22 cellular contexts compared by ENCODE assay signal in the genomic region with DNA sequence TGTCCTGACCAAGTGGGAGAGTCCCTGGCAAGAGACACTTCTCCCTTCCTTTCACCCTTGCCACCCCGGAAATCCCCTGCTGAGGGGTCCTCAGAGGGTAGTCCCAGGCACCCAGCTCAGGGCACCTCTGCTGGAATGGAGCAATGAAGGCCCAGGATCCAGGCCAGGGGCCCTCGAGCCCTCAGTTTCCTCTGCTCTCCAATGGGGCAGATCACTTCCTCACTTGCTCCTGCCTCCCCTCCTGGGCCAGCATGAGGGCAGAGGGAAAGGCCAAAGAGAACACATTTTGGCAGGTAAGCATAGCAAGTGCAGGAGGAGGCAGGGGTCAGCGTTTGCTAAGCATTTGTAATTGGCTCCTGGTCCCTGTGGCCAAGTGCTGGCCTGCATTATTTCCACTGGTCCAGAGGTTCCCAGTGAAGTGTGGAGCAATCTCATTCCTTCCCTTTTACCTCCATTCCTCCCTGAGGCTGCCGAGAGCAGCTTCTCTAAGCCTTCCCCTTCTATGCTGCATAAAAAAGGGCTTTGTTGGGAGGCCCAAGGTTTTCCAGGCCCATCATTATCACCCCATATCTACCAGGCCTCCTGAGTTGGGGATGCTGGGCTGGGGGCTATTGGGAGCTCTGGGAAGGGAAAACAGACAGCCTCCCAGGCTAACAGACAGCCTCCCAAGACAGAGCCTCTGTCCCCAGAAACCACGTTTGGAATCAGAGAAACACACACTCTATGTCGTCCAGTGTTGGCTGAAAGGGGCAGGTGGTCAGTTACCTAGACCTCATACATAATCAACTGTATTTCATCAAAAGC. TPM values are rescaled to one million over a fixed set of nuclear protein-coding genes. Genes with fewer than 3 reads are reported as not detected.
DNase-seq lines count a peak whose midpoint lies in the region; ATAC-seq and TF ChIP-seq lines count a peak whose summit lies in the region.
"Had no signal": no experiment of that assay in that cellular context is flagged by ENCODE, and none has a peak within 500 bp of the region (broad histone marks: within the 10 kb centered on the region; RNA-seq: fewer than 3 reads in every experiment).

No MANE protein-coding gene starts in this region.

- no peaks in the 10 kb centered on the region for H3K9me3 ChIP-seq in HEK293 (ENCODE audit: control insufficient read depth, insufficient read depth, low read depth, low read length)
- no peaks in the 10 kb centered on the region for H3K9me3 ChIP-seq in spleen
- H3K9me3 ChIP-seq: lower lobe of right lung had no signal

- ATAC-seq in activated B cell treated with CpG ODN at 0.5 μM for 24 hours (ENCODE audit: low read depth), result no peak
- peak; percentile 23 for ATAC-seq in left lobe of liver
- ATAC-seq: foreskin keratinocyte, HCT116, Right ventricle myocardium inferior had no signal

- H3K4me1 Mint-ChIP-seq in activated B cell treated with CpG ODN at 0.5 μM for 24 hours, result no peaks in the 10 kb centered on the region
- H3K4me1 Mint-ChIP-seq: activated naive CD4-positive, alpha-beta T cell treated with anti-CD3 and anti-CD28 coated beads, Interleukin-2, amount 50 U/mL, for 24 hours had no signal

- no peak overlapping the region for H3K4me3 Mint-ChIP-seq in activated B cell treated with CpG ODN at 0.5 μM for 24 hours
- H3K4me3 Mint-ChIP-seq: activated naive CD4-positive, alpha-beta T cell treated with anti-CD3 and anti-CD28 coated beads, Interleukin-2, amount 50 U/mL, for 24 hours; CD4-positive, alpha-beta T cell had no signal

- peak; percentile 8 for DNase-seq in activated B cell treated with CpG ODN at 0.5 μM for 24 hours
- no peak for DNase-seq in left lobe of liver (ENCODE audit: low spot score)
- peak; percentile 42 for DNase-seq in spleen
- DNase-seq in NCI-H1417 (lab: John Stamatoyannopoulos, UW), result no peak
- DNase-seq in iPS-NIHi7 (ENCODE audit: extremely low spot score), result no peak
- no peak for DNase-seq in hypothalamus (lab: John Stamatoyannopoulos, UW)
- DNase-seq: activated CD4-positive, alpha-beta T cell treated with anti-CD3 and anti-CD28 coated beads for 1 hour; CD4-positive, alpha-beta T cell; central memory CD4-positive, alpha-beta T cell; dorsolateral prefrontal cortex; foreskin keratinocyte; Kasumi-1; lower lobe of right lung; NCI-H1048; NCI-H2029; NCI-H345; stimulated activated CD4-positive, alpha-beta T cell treated with anti-CD3 and anti-CD28 coated beads, Interleukin-12 subunit alpha, Interleukin-12 subunit beta, amount 100 ng/mL, for 4 hours; T1000 had no signal

- H3K27ac Mint-ChIP-seq in activated B cell treated with CpG ODN at 0.5 μM for 24 hours, result no peak overlapping the region
- H3K27ac Mint-ChIP-seq: activated naive CD4-positive, alpha-beta T cell treated with anti-CD3 and anti-CD28 coated beads, Interleukin-2, amount 50 U/mL, for 24 hours; CD4-positive, alpha-beta T cell had no signal

- no peaks in the 10 kb centered on the region for H3K27me3 ChIP-seq in spleen (replicated peaks in 1 of 7)
- H3K27me3 ChIP-seq: dorsolateral prefrontal cortex, foreskin keratinocyte had no signal

- H3K4me3 ChIP-seq in HEK293 (ENCODE audit: low read depth, low read length) (no peak overlapping the region), spleen (no peak overlapping the region)
- H3K4me3 ChIP-seq: dorsolateral prefrontal cortex, lower lobe of right lung had no signal

- intact Hi-C loops in activated B cell treated with CpG ODN at 0.5 μM for 24 hours (cut with micrococcal nuclease) (no loop called here), spleen (cut with DNase I; ENCODE audit: low total_unique reads) (no loop called here)

- POLR2A ChIA-PET in HEK293 (lab: Yijun Ruan, JAX) (interaction anchor here (0.6 kb wide), 1 partner anchor 251 kb away, joined by 3 read pairs; no protein-coding TSS in a partner anchor), activated B cell treated with CpG ODN at 0.5 μM for 24 hours (lab: Charles Lee) (no interaction called here)

- TF ChIP-seq POLR2A in spleen (IDR thresholded peaks at IDR 0.05), result no peak

- CTCF ChIA-PET in HEK293 (lab: Yijun Ruan, JAX), result interaction anchor here (0.7 to 1.4 kb wide), 4 partner anchors 28 to 334 kb away, joined by 3 to 5 read pairs (median 4); no protein-coding TSS in a partner anchor
- CTCF ChIA-PET in activated B cell treated with CpG ODN at 0.5 μM for 24 hours (lab: Charles Lee), result interaction anchor here (0.7 kb wide), 1 partner anchor 339 kb away, joined by 3 read pairs; no protein-coding TSS in a partner anchor

- TF ChIP-seq CTCF in HEK293 (tag by site-specific recombination; IDR thresholded peaks at IDR 0.05) (no peak), activated B cell treated with CpG ODN at 0.5 μM for 24 hours (IDR thresholded peaks at IDR 0.05) (no peak), spleen (IDR thresholded peaks at IDR 0.05 in 8 of 11, conservative IDR thresholded peaks at IDR 0.05 in 3 of 11) (no peak)

- H3K36me3 ChIP-seq in HEK293 (ENCODE audit: control insufficient read depth in 2 of 2, insufficient read depth in 1 of 2, low read length in 2 of 2) (no peaks in the 10 kb centered on the region), spleen (no peaks in the 10 kb centered on the region)
- H3K36me3 ChIP-seq: lower lobe of right lung had no signal

- H3K4me1 ChIP-seq in HEK293 (ENCODE audit: control insufficient read depth, insufficient read depth, low read length) (no peaks in the 10 kb centered on the region), spleen (peaks cover 0 to 10% (median 3%) of the 10 kb centered on the region in 6 donors)
- H3K4me1 ChIP-seq: lower lobe of right lung had no signal

- H3K36me3 Mint-ChIP-seq in activated B cell treated with CpG ODN at 0.5 μM for 24 hours (ENCODE audit: low read depth), result no peaks in the 10 kb centered on the region
- H3K36me3 Mint-ChIP-seq: activated naive CD4-positive, alpha-beta T cell treated with anti-CD3 and anti-CD28 coated beads, Interleukin-2, amount 50 U/mL, for 24 hours had no signal

- H3K9me3 Mint-ChIP-seq in activated B cell treated with CpG ODN at 0.5 μM for 24 hours, result no peaks in the 10 kb centered on the region
- H3K9me3 Mint-ChIP-seq: activated naive CD4-positive, alpha-beta T cell treated with anti-CD3 and anti-CD28 coated beads, Interleukin-2, amount 50 U/mL, for 24 hours; CD4-positive, alpha-beta T cell had no signal

- H3K27ac ChIP-seq in HEK293 (ENCODE audit: extremely low read depth, low read depth, low read length) (no peak overlapping the region), spleen (peak overlapping the region in 5 of 8 donors; percentile 17 to 48 (median 45))
- H3K27ac ChIP-seq: dorsolateral prefrontal cortex, foreskin keratinocyte, lower lobe of right lung had no signal

- peaks cover 8% of the 10 kb centered on the region for H3K27me3 Mint-ChIP-seq in activated B cell treated with CpG ODN at 0.5 μM for 24 hours
- H3K27me3 Mint-ChIP-seq: activated naive CD4-positive, alpha-beta T cell treated with anti-CD3 and anti-CD28 coated beads, Interleukin-2, amount 50 U/mL, for 24 hours had no signal

- WGBS in spleen, 5 donors, result 54 to 70% (median 66%) methylated on average over 6 of the region's 6 CpGs

TF ChIP-seq in HEK293, 187 proteins besides CTCF, POLR2A, EP300 and RAD21:
- TF ChIP-seq ZBTB20 (tag by site-specific recombination; IDR thresholded peaks at IDR 0.05), result no peak
- TF ChIP-seq, protein P1, sequence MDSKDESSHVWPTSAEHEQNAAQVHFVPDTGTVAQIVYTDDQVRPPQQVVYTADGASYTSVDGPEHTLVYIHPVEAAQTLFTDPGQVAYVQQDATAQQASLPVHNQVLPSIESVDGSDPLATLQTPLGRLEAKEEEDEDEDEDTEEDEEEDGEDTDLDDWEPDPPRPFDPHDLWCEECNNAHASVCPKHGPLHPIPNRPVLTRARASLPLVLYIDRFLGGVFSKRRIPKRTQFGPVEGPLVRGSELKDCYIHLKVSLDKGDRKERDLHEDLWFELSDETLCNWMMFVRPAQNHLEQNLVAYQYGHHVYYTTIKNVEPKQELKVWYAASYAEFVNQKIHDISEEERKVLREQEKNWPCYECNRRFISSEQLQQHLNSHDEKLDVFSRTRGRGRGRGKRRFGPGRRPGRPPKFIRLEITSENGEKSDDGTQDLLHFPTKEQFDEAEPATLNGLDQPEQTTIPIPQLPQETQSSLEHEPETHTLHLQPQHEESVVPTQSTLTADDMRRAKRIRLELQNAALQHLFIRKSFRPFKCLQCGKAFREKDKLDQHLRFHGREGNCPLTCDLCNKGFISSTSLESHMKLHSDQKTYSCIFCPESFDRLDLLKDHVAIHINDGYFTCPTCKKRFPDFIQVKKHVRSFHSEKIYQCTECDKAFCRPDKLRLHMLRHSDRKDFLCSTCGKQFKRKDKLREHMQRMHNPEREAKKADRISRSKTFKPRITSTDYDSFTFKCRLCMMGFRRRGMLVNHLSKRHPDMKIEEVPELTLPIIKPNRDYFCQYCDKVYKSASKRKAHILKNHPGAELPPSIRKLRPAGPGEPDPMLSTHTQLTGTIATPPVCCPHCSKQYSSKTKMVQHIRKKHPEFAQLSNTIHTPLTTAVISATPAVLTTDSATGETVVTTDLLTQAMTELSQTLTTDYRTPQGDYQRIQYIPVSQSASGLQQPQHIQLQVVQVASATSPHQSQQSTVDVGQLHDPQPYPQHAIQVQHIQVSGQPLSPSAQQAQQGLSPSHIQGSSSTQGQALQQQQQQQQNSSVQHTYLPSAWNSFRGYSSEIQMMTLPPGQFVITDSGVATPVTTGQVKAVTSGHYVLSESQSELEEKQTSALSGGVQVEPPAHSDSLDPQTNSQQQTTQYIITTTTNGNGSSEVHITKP (tag by site-specific recombination; IDR thresholded peaks at IDR 0.05), result 0 out of 2 replicates have a peak, but pooled peaks have one; percentile 21

RNA-seq across cellular contexts. Expression of gene VEGFA, which starts 28.8 kb away (rescaled TPM):
- total RNA-seq in activated B cell treated with CpG ODN at 0.5 μM for 24 hours (29.0 and 31.3 TPM in 2 replicates), left lobe of liver (135 TPM), spleen (100 to 1,000 TPM; 112 to 486 (median 203) TPM)
- 10 to 100 TPM; 31.0 to 56.6 (median 36.0) TPM for polyA plus RNA-seq in spleen

RNA-seq across cellular contexts. Expression of gene MRPS18A, which starts 53.6 kb away (rescaled TPM):
- total RNA-seq in activated B cell treated with CpG ODN at 0.5 μM for 24 hours, result 57.0 and 59.1 TPM in 2 replicates
- 26.6 TPM for total RNA-seq in left lobe of liver
- 10 to 100 TPM; 29.8 to 37.6 (median 30.9) TPM for total RNA-seq in spleen
- polyA plus RNA-seq in spleen, result 10 to 100 TPM; 28.0 to 48.6 (median 34.3) TPM

Comparison
In these comparisons a context has a peak if more than half of its experiments do, and no peak if none do; other contexts are left out.
1. DNase-seq: peak in activated B cell treated with CpG ODN at 0.5 μM for 24 hours (single experiment) and spleen (single experiment); none in left lobe of liver (single experiment), NCI-H1417 (0 of 3), iPS-NIHi7 (single experiment) and hypothalamus (0 of 51).